8 cellular contexts compared by ENCODE assay signal in genomic region chr4:105147226-105148151, GRCh38. TPM values are rescaled to one million over a fixed set of nuclear protein-coding genes. Genes with fewer than 3 reads are reported as not detected.
DNase-seq lines count a peak whose midpoint lies in the region; ATAC-seq and TF ChIP-seq lines count a peak whose summit lies in the region.

No MANE protein-coding gene starts in this region.

- H3K36me3 Mint-ChIP-seq in CD8-positive, alpha-beta memory T cell = peaks cover 0 to 16% (median 0%) of the 10 kb centered on the region in 3 donors
- peaks cover 7% of the 10 kb centered on the region for H3K36me3 Mint-ChIP-seq in MCF 10A (ENCODE audit: insufficient read depth, unreplicated experiment)

- H3K4me1 ChIP-seq in CD8-positive, alpha-beta memory T cell (ENCODE audit: insufficient read depth, low read length) = peaks cover 30% of the 10 kb centered on the region

- CTCF ChIA-PET in CD8-positive, alpha-beta memory T cell (lab: Charles Lee) = interaction anchor here (1.8 kb wide), 1 partner anchor 326 kb away, joined by 13 read pairs; the partner anchor contains the start of gene PPA2
- CTCF ChIA-PET in MCF 10A (lab: Yijun Ruan, JAX) = interaction anchor here (0.6 to 1.5 kb wide), 7 partner anchors 12 to 901 kb away, joined by 3 to 7 read pairs (median 3); partner anchors contain the start of gene PPA2

- H3K9me3 Mint-ChIP-seq in CD8-positive, alpha-beta memory T cell = no peaks in the 10 kb centered on the region
- H3K9me3 Mint-ChIP-seq in MCF 10A (ENCODE audit: unreplicated experiment) = no peaks in the 10 kb centered on the region

- H3K27ac ChIP-seq in CD8-positive, alpha-beta memory T cell (ENCODE audit: low read depth, low read length) = peak overlapping the region; percentile 92

- peak overlapping the region; percentile 92 to 100 (median 98) for H3K27ac Mint-ChIP-seq in CD8-positive, alpha-beta memory T cell
- H3K27ac Mint-ChIP-seq in MCF 10A (ENCODE audit: low read depth, unreplicated experiment) = peak overlapping the region; percentile 97

- peak in 2 of 5 donors; percentile 3 to 36 for DNase-seq in CD8-positive, alpha-beta memory T cell
- DNase-seq in HK-2 (ENCODE audit: unreplicated experiment) (peak; percentile 42), MCF 10A (ENCODE audit: unreplicated experiment) (peak; percentile 51), skeletal muscle cell (ENCODE audit: low read depth) (no peak)

- H3K36me3 ChIP-seq in CD8-positive, alpha-beta memory T cell (ENCODE audit: insufficient read depth, low read length) = no peaks in the 10 kb centered on the region

- H3K27me3 ChIP-seq in CD8-positive, alpha-beta memory T cell (ENCODE audit: insufficient read depth, low read length, poor library complexity, severe bottlenecking) = no peaks in the 10 kb centered on the region

- H3K9me3 ChIP-seq in CD8-positive, alpha-beta memory T cell (ENCODE audit: low read length) = no peaks in the 10 kb centered on the region
- H3K9me3 ChIP-seq in iPS-18c (ENCODE audit: control insufficient read depth, insufficient read depth, low read length) = no peaks in the 10 kb centered on the region

- peak overlapping the region; percentile 99 to 100 (median 100) for H3K4me3 Mint-ChIP-seq in CD8-positive, alpha-beta memory T cell
- H3K4me3 Mint-ChIP-seq in MCF 10A (ENCODE audit: unreplicated experiment) = peak overlapping the region; percentile 95

- peak overlapping the region; percentile 99 for H3K4me3 ChIP-seq in CD8-positive, alpha-beta memory T cell (ENCODE audit: low read length)
- H3K4me3 ChIP-seq in iPS-18c (ENCODE audit: insufficient read depth, low read depth, low read length) (peak overlapping the region; percentile 50), skeletal muscle cell (ENCODE audit: low read depth, low read length) (peak overlapping the region; percentile 96)

- peaks cover 44 to 49% (median 45%) of the 10 kb centered on the region in 3 donors for H3K4me1 Mint-ChIP-seq in CD8-positive, alpha-beta memory T cell
- H3K4me1 Mint-ChIP-seq in MCF 10A (ENCODE audit: insufficient read depth, unreplicated experiment) = peaks cover 20% of the 10 kb centered on the region

- POLR2A ChIA-PET in CD8-positive, alpha-beta memory T cell (lab: Charles Lee) = interaction anchor here (1.4 kb wide), 1 partner anchor 326 kb away, joined by 6 read pairs; no protein-coding TSS in a partner anchor
- POLR2A ChIA-PET in MCF 10A (lab: Yijun Ruan, JAX) = interaction anchor here (0.6 to 2.2 kb wide), 13 partner anchors 9 to 1059 kb away, joined by 3 to 14 read pairs (median 3); partner anchors contain the start of gene PPA2

- intact Hi-C loops in MCF 10A (cut with micrococcal nuclease) = loop anchor here (5.0 to 10.0 kb wide), 4 partner anchors 50 to 565 kb away; no protein-coding TSS in a partner anchor

- TSS peak; percentile 44 for BruUV-seq in MCF 10A (replicated peaks; lab: Mats Ljungman, UMichigan)

- peak; percentile 40 for ATAC-seq in SK-N-SH treated with all-trans-retinoic acid at 6 μM for 48 hours
- no peak for ATAC-seq in GM21367 (IDR thresholded peaks at IDR 0.05; ENCODE audit: unreplicated experiment)
- ATAC-seq in HG03175 (IDR thresholded peaks at IDR 0.05; ENCODE audit: unreplicated experiment) = no peak

- H3K27me3 Mint-ChIP-seq in CD8-positive, alpha-beta memory T cell = peaks cover 0 to 7% of the 10 kb centered on the region in 2 donors
- H3K27me3 Mint-ChIP-seq in MCF 10A (ENCODE audit: insufficient read depth, unreplicated experiment) = no peaks in the 10 kb centered on the region

- no peak for TF ChIP-seq CTCF in MCF 10A (IDR thresholded peaks at IDR 0.05; ENCODE audit: unreplicated experiment)

TF ChIP-seq in SK-N-SH treated with all-trans-retinoic acid at 6 μM for 48 hours, 23 proteins besides CTCF, POLR2A, EP300 and RAD21:
- peak; percentile 24; the same call in 1 of the 2 replicates for TF ChIP-seq ISL1 (CRISPR knock-in tag; IDR thresholded peaks at IDR 0.05)
- no peak for TF ChIP-seq PPARA (CRISPR knock-in tag; IDR thresholded peaks at IDR 0.05; ENCODE audit: borderline replicate concordance)
- TF ChIP-seq TCF4 (CRISPR knock-in tag; IDR thresholded peaks at IDR 0.05; ENCODE audit: borderline replicate concordance) = no peak
- TF ChIP-seq, protein P1, sequence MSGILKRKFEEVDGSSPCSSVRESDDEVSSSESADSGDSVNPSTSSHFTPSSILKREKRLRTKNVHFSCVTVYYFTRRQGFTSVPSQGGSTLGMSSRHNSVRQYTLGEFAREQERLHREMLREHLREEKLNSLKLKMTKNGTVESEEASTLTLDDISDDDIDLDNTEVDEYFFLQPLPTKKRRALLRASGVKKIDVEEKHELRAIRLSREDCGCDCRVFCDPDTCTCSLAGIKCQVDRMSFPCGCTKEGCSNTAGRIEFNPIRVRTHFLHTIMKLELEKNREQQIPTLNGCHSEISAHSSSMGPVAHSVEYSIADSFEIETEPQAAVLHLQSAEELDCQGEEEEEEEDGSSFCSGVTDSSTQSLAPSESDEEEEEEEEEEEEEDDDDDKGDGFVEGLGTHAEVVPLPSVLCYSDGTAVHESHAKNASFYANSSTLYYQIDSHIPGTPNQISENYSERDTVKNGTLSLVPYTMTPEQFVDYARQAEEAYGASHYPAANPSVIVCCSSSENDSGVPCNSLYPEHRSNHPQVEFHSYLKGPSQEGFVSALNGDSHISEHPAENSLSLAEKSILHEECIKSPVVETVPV (CRISPR knock-in tag; IDR thresholded peaks at IDR 0.05) = no peak

RNA-seq across cellular contexts. Expression of gene TET2, which starts 0.8 kb away (rescaled TPM):
- total RNA-seq in CD8-positive, alpha-beta memory T cell = 10 to 100 TPM; 25.8 to 28.0 TPM
- polyA plus RNA-seq in CD8-positive, alpha-beta memory T cell = 13.8 TPM
- total RNA-seq in MCF 10A (2022) = 20.5 and 20.9 TPM in 2 replicates
